In the genomic region with DNA sequence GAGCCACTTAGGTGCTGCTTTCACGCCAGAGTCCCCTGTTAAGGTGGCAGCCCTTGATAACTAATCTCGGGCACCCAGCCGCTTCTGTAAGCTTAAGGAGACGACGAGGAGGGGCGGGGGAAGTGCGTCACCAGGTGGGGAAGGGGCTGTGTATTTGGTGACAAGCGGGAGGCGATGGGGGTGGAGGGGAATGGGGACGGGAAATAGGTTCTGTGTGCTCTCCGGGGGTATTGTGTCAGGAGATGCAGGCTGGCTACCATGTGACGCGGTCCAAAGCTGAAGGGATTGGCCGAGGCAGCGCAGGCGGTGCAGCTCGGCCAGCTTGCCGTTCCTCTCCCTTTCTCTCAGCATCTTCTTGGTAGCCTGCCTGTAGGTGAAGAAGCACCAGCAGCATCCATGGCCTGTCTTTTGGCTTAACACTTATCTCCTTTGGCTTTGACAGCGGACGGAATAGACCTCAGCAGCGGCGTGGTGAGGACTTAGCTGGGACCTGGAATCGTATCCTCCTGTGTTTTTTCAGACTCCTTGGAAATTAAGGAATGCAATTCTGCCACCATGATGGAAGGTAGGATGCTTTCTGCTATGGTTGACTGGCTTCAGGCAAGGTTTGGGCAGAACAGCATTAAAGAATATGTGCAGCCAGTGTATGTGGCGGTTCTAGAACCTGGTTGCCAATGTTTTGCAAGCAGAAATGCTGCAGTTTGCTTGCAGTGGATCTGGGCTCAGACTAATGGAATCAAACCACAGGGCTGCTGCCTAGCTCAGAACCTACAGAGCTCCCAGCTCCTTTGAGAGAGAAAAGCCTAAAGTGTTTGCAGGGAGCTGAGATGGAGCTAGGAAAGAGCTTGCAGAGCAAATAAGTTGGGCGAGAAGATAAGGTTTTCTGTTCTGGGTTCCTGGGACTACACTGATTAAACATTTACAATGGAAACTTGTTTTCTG, we compare ENCODE assay signal across 8 cellular contexts. TPM values are rescaled to one million over a fixed set of nuclear protein-coding genes. Genes with fewer than 3 reads are reported as not detected.
DNase-seq lines count a peak whose midpoint lies in the region; ATAC-seq, FAIRE-seq and TF ChIP-seq lines count a peak whose summit lies in the region.

A gene with protein sequence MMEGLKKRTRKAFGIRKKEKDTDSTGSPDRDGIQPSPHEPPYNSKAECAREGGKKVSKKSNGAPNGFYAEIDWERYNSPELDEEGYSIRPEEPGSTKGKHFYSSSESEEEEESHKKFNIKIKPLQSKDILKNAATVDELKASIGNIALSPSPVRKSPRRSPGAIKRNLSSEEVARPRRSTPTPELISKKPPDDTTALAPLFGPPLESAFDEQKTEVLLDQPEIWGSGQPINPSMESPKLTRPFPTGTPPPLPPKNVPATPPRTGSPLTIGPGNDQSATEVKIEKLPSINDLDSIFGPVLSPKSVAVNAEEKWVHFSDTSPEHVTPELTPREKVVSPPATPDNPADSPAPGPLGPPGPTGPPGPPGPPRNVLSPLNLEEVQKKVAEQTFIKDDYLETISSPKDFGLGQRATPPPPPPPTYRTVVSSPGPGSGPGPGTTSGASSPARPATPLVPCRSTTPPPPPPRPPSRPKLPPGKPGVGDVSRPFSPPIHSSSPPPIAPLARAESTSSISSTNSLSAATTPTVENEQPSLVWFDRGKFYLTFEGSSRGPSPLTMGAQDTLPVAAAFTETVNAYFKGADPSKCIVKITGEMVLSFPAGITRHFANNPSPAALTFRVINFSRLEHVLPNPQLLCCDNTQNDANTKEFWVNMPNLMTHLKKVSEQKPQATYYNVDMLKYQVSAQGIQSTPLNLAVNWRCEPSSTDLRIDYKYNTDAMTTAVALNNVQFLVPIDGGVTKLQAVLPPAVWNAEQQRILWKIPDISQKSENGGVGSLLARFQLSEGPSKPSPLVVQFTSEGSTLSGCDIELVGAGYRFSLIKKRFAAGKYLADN (plus strand): TSS at position 350 of the 942 bp plus-strand sequence. CDS start 206 bp downstream, at position 556.

- CTCF ChIA-PET in activated naive CD4-positive, alpha-beta T cell treated with anti-CD3 and anti-CD28 coated beads, Interleukin-2, amount 10 ng/mL, durations not matched to agents 7 days and 5 days (lab: Charles Lee), result no interaction called here
- CTCF ChIA-PET in naive thymus-derived CD4-positive, alpha-beta T cell (lab: Charles Lee), result no interaction called here

- no peak for TF ChIP-seq POLR2A in GM12892 (IDR thresholded peaks at IDR 0.05; ENCODE audit: low read depth, low read length)

- FAIRE-seq in GM12892 (lab: Jason Lieb, UNC), result no peak

- H3K27ac Mint-ChIP-seq in activated naive CD4-positive, alpha-beta T cell treated with anti-CD3 and anti-CD28 coated beads, Interleukin-2, amount 10 ng/mL, durations not matched to agents 7 days and 5 days, result no peak within 1 kb of the TSS
- peak within 1 kb of the TSS; percentile 43 for H3K27ac Mint-ChIP-seq in activated T-helper 17 cell treated with anti-CD3 and anti-CD28 coated beads, Interleukin-2, amount 50 U/mL, for 72 hours
- H3K27ac Mint-ChIP-seq in naive thymus-derived CD4-positive, alpha-beta T cell, result peak within 1 kb of the TSS in 6 of 9 donors; percentile 51 to 85 (median 72)

- intact Hi-C loops in naive thymus-derived CD4-positive, alpha-beta T cell (cut with micrococcal nuclease), result no loop called here

- peak; percentile 20 for DNase-seq in activated naive CD4-positive, alpha-beta T cell treated with anti-CD3 and anti-CD28 coated beads, Interleukin-2, amount 10 ng/mL, durations not matched to agents 7 days and 5 days
- no peak for DNase-seq in activated naive CD4-positive, alpha-beta T cell treated with Interleukin-2 at 50 U/mL for 16 hours
- no peak for DNase-seq in foreskin keratinocyte
- DNase-seq in naive thymus-derived CD4-positive, alpha-beta T cell, result peak in 6 of 9 donors; percentile 10 to 42 (median 18)
- no peak for DNase-seq in GM12892 (ENCODE audit: insufficient read length)
- DNase-seq in D341Med (ENCODE audit: low spot score), result no peak

- peaks cover 13% of the 10 kb centered on the region for H3K4me1 Mint-ChIP-seq in activated naive CD4-positive, alpha-beta T cell treated with anti-CD3 and anti-CD28 coated beads, Interleukin-2, amount 10 ng/mL, durations not matched to agents 7 days and 5 days
- H3K4me1 Mint-ChIP-seq in activated T-helper 17 cell treated with anti-CD3 and anti-CD28 coated beads, Interleukin-2, amount 50 U/mL, for 72 hours, result peaks cover 5% of the 10 kb centered on the region
- H3K4me1 Mint-ChIP-seq in naive thymus-derived CD4-positive, alpha-beta T cell, result peaks cover 8 to 23% (median 12%) of the 10 kb centered on the region in 7 donors

- 19% methylated on average over 25 of the region's 25 CpGs for WGBS in urinary bladder

- TF ChIP-seq CTCF in foreskin keratinocyte (conservative IDR thresholded peaks at IDR 0.05), result no peak

- H3K27me3 ChIP-seq in foreskin keratinocyte, result no peaks in the 10 kb centered on the region
- no peaks in the 10 kb centered on the region for H3K27me3 ChIP-seq in naive thymus-derived CD4-positive, alpha-beta T cell (ENCODE audit: control insufficient read depth in 2 of 2, insufficient read depth in 2 of 2, low read length in 2 of 2)

- peaks cover 32% of the 10 kb centered on the region for H3K27me3 Mint-ChIP-seq in activated naive CD4-positive, alpha-beta T cell treated with anti-CD3 and anti-CD28 coated beads, Interleukin-2, amount 10 ng/mL, durations not matched to agents 7 days and 5 days
- peaks cover 46% of the 10 kb centered on the region for H3K27me3 Mint-ChIP-seq in activated T-helper 17 cell treated with anti-CD3 and anti-CD28 coated beads, Interleukin-2, amount 50 U/mL, for 72 hours
- H3K27me3 Mint-ChIP-seq in naive thymus-derived CD4-positive, alpha-beta T cell, result peaks cover 32 to 76% (median 50%) of the 10 kb centered on the region in 5 donors

- POLR2A ChIA-PET in naive thymus-derived CD4-positive, alpha-beta T cell (lab: Charles Lee), result interaction anchor here (0.7 kb wide), 1 partner anchor 894 kb away, joined by 3 read pairs; no protein-coding TSS in a partner anchor

- no peaks in the 10 kb centered on the region for H3K9me3 ChIP-seq in naive thymus-derived CD4-positive, alpha-beta T cell (ENCODE audit: control insufficient read depth in 2 of 3, low read length in 3 of 3)

- H3K4me1 ChIP-seq in foreskin keratinocyte (no peaks in the 10 kb centered on the region), urinary bladder (ENCODE audit: insufficient read depth) (no peaks in the 10 kb centered on the region)
- peaks cover 0 to 9% of the 10 kb centered on the region in 2 donors for H3K4me1 ChIP-seq in naive thymus-derived CD4-positive, alpha-beta T cell (ENCODE audit: control insufficient read depth in 2 of 2, insufficient read depth in 2 of 2, low read length in 2 of 2)

- peak within 1 kb of the TSS; percentile 21 for H3K4me3 Mint-ChIP-seq in activated naive CD4-positive, alpha-beta T cell treated with anti-CD3 and anti-CD28 coated beads, Interleukin-2, amount 10 ng/mL, durations not matched to agents 7 days and 5 days
- peak within 1 kb of the TSS; percentile 78 for H3K4me3 Mint-ChIP-seq in activated T-helper 17 cell treated with anti-CD3 and anti-CD28 coated beads, Interleukin-2, amount 50 U/mL, for 72 hours
- H3K4me3 Mint-ChIP-seq in naive thymus-derived CD4-positive, alpha-beta T cell, result peak within 1 kb of the TSS; percentile 82 to 93 (median 86)

- peak within 1 kb of the TSS; percentile 55 for H3K4me3 ChIP-seq in naive thymus-derived CD4-positive, alpha-beta T cell (ENCODE audit: low read length)
- peak within 1 kb of the TSS; percentile 30 for H3K4me3 ChIP-seq in urinary bladder (ENCODE audit: low read depth, low read length)

- no peaks in the 10 kb centered on the region for H3K36me3 ChIP-seq in naive thymus-derived CD4-positive, alpha-beta T cell (ENCODE audit: control insufficient read depth in 2 of 3, insufficient read depth in 3 of 3, low read length in 3 of 3)
- no peaks in the 10 kb centered on the region for H3K36me3 ChIP-seq in urinary bladder (ENCODE audit: insufficient read depth)

- H3K9me3 Mint-ChIP-seq in activated naive CD4-positive, alpha-beta T cell treated with anti-CD3 and anti-CD28 coated beads, Interleukin-2, amount 10 ng/mL, durations not matched to agents 7 days and 5 days, result no peaks in the 10 kb centered on the region
- H3K9me3 Mint-ChIP-seq in activated T-helper 17 cell treated with anti-CD3 and anti-CD28 coated beads, Interleukin-2, amount 50 U/mL, for 72 hours, result no peaks in the 10 kb centered on the region
- no peaks in the 10 kb centered on the region for H3K9me3 Mint-ChIP-seq in naive thymus-derived CD4-positive, alpha-beta T cell

- no peaks in the 10 kb centered on the region for H3K36me3 Mint-ChIP-seq in activated naive CD4-positive, alpha-beta T cell treated with anti-CD3 and anti-CD28 coated beads, Interleukin-2, amount 10 ng/mL, durations not matched to agents 7 days and 5 days
- H3K36me3 Mint-ChIP-seq in activated T-helper 17 cell treated with anti-CD3 and anti-CD28 coated beads, Interleukin-2, amount 50 U/mL, for 72 hours (ENCODE audit: low read depth), result no peaks in the 10 kb centered on the region
- no peaks in the 10 kb centered on the region for H3K36me3 Mint-ChIP-seq in naive thymus-derived CD4-positive, alpha-beta T cell

- no peak within 1 kb of the TSS for H3K27ac ChIP-seq in foreskin keratinocyte
- no peak within 1 kb of the TSS for H3K27ac ChIP-seq in naive thymus-derived CD4-positive, alpha-beta T cell (ENCODE audit: low read depth, low read length)
- no peak within 1 kb of the TSS for H3K27ac ChIP-seq in urinary bladder (ENCODE audit: low read depth)

- peak; percentile 40 for ATAC-seq in activated T-helper 17 cell treated with anti-CD3 and anti-CD28 coated beads, Interleukin-2, amount 50 U/mL, for 72 hours (replicated peaks)
- peak; percentile 67 for ATAC-seq in foreskin keratinocyte
- ATAC-seq in naive thymus-derived CD4-positive, alpha-beta T cell, result peak; percentile 65

RNA-seq across cellular contexts. Expression of the gene that starts here (rescaled TPM):
- not detected for total RNA-seq in activated T-helper 17 cell treated with anti-CD3 and anti-CD28 coated beads, Interleukin-2, amount 50 U/mL, for 72 hours
- 0.11 TPM in 1 of 2 replicates, not detected in the other for total RNA-seq in foreskin keratinocyte
- 0.23 TPM in 1 of 2 replicates, not detected in the other for polyA plus RNA-seq in foreskin keratinocyte
- total RNA-seq in naive thymus-derived CD4-positive, alpha-beta T cell, result not detected
- polyA plus RNA-seq in naive thymus-derived CD4-positive, alpha-beta T cell, result not detected
- 8.4 TPM for total RNA-seq in urinary bladder
- polyA plus RNA-seq in urinary bladder, result 1.4 TPM
- polyA plus RNA-seq in GM12892 (2012; ENCODE audit: missing spikeins), result not detected

Comparison
In these comparisons a context has a peak if more than half of its experiments do, and no peak if none do; other contexts are left out.
1. Peak in ATAC-seq in activated T-helper 17 cell treated with anti-CD3 and anti-CD28 coated beads, Interleukin-2, amount 50 U/mL, for 72 hours; RNA of the gene not detected or under 1 TPM.
2. Peak in ATAC-seq in foreskin keratinocyte; RNA of the gene not detected or under 1 TPM.
3. Peak in DNase-seq, ATAC-seq and H3K4me3 ChIP-seq in naive thymus-derived CD4-positive, alpha-beta T cell; RNA of the gene not detected or under 1 TPM.
4. H3K4me3 Mint-ChIP-seq: peak in every context shown above with its lines; median percentile 86 in naive thymus-derived CD4-positive, alpha-beta T cell; 78 in activated T-helper 17 cell treated with anti-CD3 and anti-CD28 coated beads, Interleukin-2, amount 50 U/mL, for 72 hours; 21 in activated naive CD4-positive, alpha-beta T cell treated with anti-CD3 and anti-CD28 coated beads, Interleukin-2, amount 10 ng/mL, durations not matched to agents 7 days and 5 days.